In the genomic region with DNA sequence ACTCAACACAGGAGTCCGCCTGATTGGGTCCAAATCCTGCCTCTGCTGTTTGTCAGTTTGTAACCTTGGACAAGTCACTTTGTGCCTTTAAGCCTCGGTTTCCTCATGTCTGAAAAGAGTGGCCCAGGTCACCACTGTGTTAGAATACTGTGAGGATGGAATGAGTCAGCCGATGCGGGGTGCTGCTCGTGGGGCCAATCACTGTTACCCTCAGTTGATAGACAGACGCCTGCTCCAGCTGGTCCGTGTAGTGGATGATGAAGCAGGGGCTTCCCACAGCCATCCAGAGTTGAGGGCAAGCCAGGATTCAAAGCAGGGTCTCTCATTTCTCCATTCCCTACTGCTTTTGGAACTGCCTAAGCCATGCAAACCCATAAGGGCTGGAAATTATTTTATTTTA, we compare ENCODE assay signal across 16 cellular contexts. TPM values are rescaled to one million over a fixed set of nuclear protein-coding genes. Genes with fewer than 3 reads are reported as not detected.
DNase-seq lines count a peak whose midpoint lies in the region; ATAC-seq, FAIRE-seq and TF ChIP-seq lines count a peak whose summit lies in the region.
"Had no signal": no experiment of that assay in that cellular context is flagged by ENCODE, and none has a peak within 500 bp of the region (broad histone marks: within the 10 kb centered on the region; RNA-seq: fewer than 3 reads in every experiment).

No MANE protein-coding gene starts in this region.

- no peak overlapping the region for H3K9ac ChIP-seq in astrocyte (ENCODE audit: low read length)

- no peaks in the 10 kb centered on the region for H3K9me3 ChIP-seq in astrocyte (ENCODE audit: insufficient read depth, low read depth, low read length)
- H3K9me3 ChIP-seq: Caco-2 had no signal

- no peak overlapping the region for H3K4me3 ChIP-seq in astrocyte (ENCODE audit: insufficient read depth, low read depth, low read length)
- H3K4me3 ChIP-seq: GM23338 had no signal

- no peaks in the 10 kb centered on the region for H3K27me3 ChIP-seq in astrocyte (ENCODE audit: insufficient read depth, low read length)

- peaks cover 9% of the 10 kb centered on the region for H3K4me1 Mint-ChIP-seq in activated CD8-positive, alpha-beta T cell treated with anti-CD3 and anti-CD28 coated beads for 36 hours (ENCODE audit: low read depth)
- H3K4me1 Mint-ChIP-seq in activated CD8-positive, alpha-beta T cell treated with anti-CD3 and anti-CD28 coated beads, Interleukin-2, amount 10 ng/mL, durations not matched to agents 7 days and 5 days (ENCODE audit: low read depth): peaks cover 18% of the 10 kb centered on the region
- H3K4me1 Mint-ChIP-seq in astrocyte (ENCODE audit: low read depth, unreplicated experiment): peaks cover 11% of the 10 kb centered on the region
- H3K4me1 Mint-ChIP-seq in stimulated activated effector memory CD8-positive, alpha-beta T cell treated with anti-CD3 and anti-CD28 coated beads, Interleukin-12 subunit alpha, Interleukin-12 subunit beta, amount 100 ng/mL, for 72 hours: peaks cover 32% of the 10 kb centered on the region

- no peak overlapping the region for H2AFZ ChIP-seq in astrocyte (ENCODE audit: low read depth, low read length)
- H2AFZ ChIP-seq: GM23338 had no signal

- no peaks in the 10 kb centered on the region for H3K27me3 Mint-ChIP-seq in activated CD8-positive, alpha-beta T cell treated with anti-CD3 and anti-CD28 coated beads for 36 hours
- no peaks in the 10 kb centered on the region for H3K27me3 Mint-ChIP-seq in activated CD8-positive, alpha-beta T cell treated with anti-CD3 and anti-CD28 coated beads, Interleukin-2, amount 10 ng/mL, durations not matched to agents 7 days and 5 days (ENCODE audit: low read depth)
- no peaks in the 10 kb centered on the region for H3K27me3 Mint-ChIP-seq in astrocyte (ENCODE audit: low read depth, unreplicated experiment)
- H3K27me3 Mint-ChIP-seq: CD8-positive, alpha-beta memory T cell had no signal

- peak; percentile 41 for DNase-seq in activated CD8-positive, alpha-beta T cell treated with anti-CD3 and anti-CD28 coated beads for 36 hours
- no peak for DNase-seq in activated CD8-positive, alpha-beta T cell treated with anti-CD3 and anti-CD28 coated beads, Interleukin-2, amount 10 ng/mL, durations not matched to agents 7 days and 5 days
- DNase-seq in GM19238 (ENCODE audit: insufficient read length, low spot score) (peak; percentile 7), astrocyte (ENCODE audit: low read depth) (no peak), Kasumi-1 (lab: John Stamatoyannopoulos, UW) (no peak), NCI-H2081 (lab: John Stamatoyannopoulos, UW) (no peak)
- DNase-seq in stimulated activated effector memory CD8-positive, alpha-beta T cell treated with anti-CD3 and anti-CD28 coated beads, Interleukin-12 subunit alpha, Interleukin-12 subunit beta, amount 100 ng/mL, for 72 hours (ENCODE audit: low spot score in 2 of 2): no peak
- DNase-seq: Caco-2; CD8-positive, alpha-beta memory T cell; DND-41; GDM1; H9; IMR-90 had no signal

- H3K36me3 Mint-ChIP-seq in activated CD8-positive, alpha-beta T cell treated with anti-CD3 and anti-CD28 coated beads for 36 hours (ENCODE audit: low read depth): peaks cover 6% of the 10 kb centered on the region
- peaks cover 11% of the 10 kb centered on the region for H3K36me3 Mint-ChIP-seq in activated CD8-positive, alpha-beta T cell treated with anti-CD3 and anti-CD28 coated beads, Interleukin-2, amount 10 ng/mL, durations not matched to agents 7 days and 5 days (ENCODE audit: low read depth)
- H3K36me3 Mint-ChIP-seq in astrocyte (ENCODE audit: low read depth, unreplicated experiment): peaks cover 3% of the 10 kb centered on the region
- H3K36me3 Mint-ChIP-seq in stimulated activated effector memory CD8-positive, alpha-beta T cell treated with anti-CD3 and anti-CD28 coated beads, Interleukin-12 subunit alpha, Interleukin-12 subunit beta, amount 100 ng/mL, for 72 hours: peaks cover 51% of the 10 kb centered on the region

- no peak overlapping the region for H3K4me3 Mint-ChIP-seq in activated CD8-positive, alpha-beta T cell treated with anti-CD3 and anti-CD28 coated beads for 36 hours
- no peak overlapping the region for H3K4me3 Mint-ChIP-seq in activated CD8-positive, alpha-beta T cell treated with anti-CD3 and anti-CD28 coated beads, Interleukin-2, amount 10 ng/mL, durations not matched to agents 7 days and 5 days
- H3K4me3 Mint-ChIP-seq in astrocyte (ENCODE audit: unreplicated experiment): no peak overlapping the region
- H3K4me3 Mint-ChIP-seq in stimulated activated effector memory CD8-positive, alpha-beta T cell treated with anti-CD3 and anti-CD28 coated beads, Interleukin-12 subunit alpha, Interleukin-12 subunit beta, amount 100 ng/mL, for 72 hours: no peak overlapping the region
- H3K4me3 Mint-ChIP-seq: GM23338 had no signal

- POLR2A ChIA-PET in activated CD8-positive, alpha-beta T cell treated with anti-CD3 and anti-CD28 coated beads for 36 hours (lab: Charles Lee): no interaction called here
- POLR2A ChIA-PET in activated CD8-positive, alpha-beta T cell treated with anti-CD3 and anti-CD28 coated beads, Interleukin-2, amount 10 ng/mL, durations not matched to agents 7 days and 5 days (lab: Charles Lee): no interaction called here

- no peak overlapping the region for H3K4me2 ChIP-seq in astrocyte (ENCODE audit: low read length)
- H3K4me2 ChIP-seq: GM23338 had no signal

- H3K4me1 ChIP-seq in astrocyte (ENCODE audit: insufficient read depth, low read length): peaks cover 9% of the 10 kb centered on the region
- H3K4me1 ChIP-seq: Caco-2 had no signal

- peaks cover 48% of the 10 kb centered on the region for H4K20me1 ChIP-seq in astrocyte (ENCODE audit: insufficient read depth, low read length)

- TF ChIP-seq CTCF in activated CD8-positive, alpha-beta T cell treated with anti-CD3 and anti-CD28 coated beads for 36 hours (IDR thresholded peaks at IDR 0.05): no peak
- no peak for TF ChIP-seq CTCF in astrocyte (IDR thresholded peaks at IDR 0.05; ENCODE audit: insufficient read depth, low read depth, low read length)

- peaks cover 15% of the 10 kb centered on the region for H3K79me2 ChIP-seq in astrocyte (ENCODE audit: insufficient read depth, low read length)

- H3K27ac ChIP-seq in astrocyte (ENCODE audit: low read depth, low read length): no peak overlapping the region
- H3K27ac ChIP-seq: 22Rv1 had no signal

- FAIRE-seq in astrocyte (lab: Jason Lieb, UNC): no peak

- no peaks in the 10 kb centered on the region for H3K9me3 Mint-ChIP-seq in activated CD8-positive, alpha-beta T cell treated with anti-CD3 and anti-CD28 coated beads for 36 hours
- no peaks in the 10 kb centered on the region for H3K9me3 Mint-ChIP-seq in activated CD8-positive, alpha-beta T cell treated with anti-CD3 and anti-CD28 coated beads, Interleukin-2, amount 10 ng/mL, durations not matched to agents 7 days and 5 days (ENCODE audit: insufficient read depth)
- no peaks in the 10 kb centered on the region for H3K9me3 Mint-ChIP-seq in astrocyte (ENCODE audit: unreplicated experiment)
- no peaks in the 10 kb centered on the region for H3K9me3 Mint-ChIP-seq in stimulated activated effector memory CD8-positive, alpha-beta T cell treated with anti-CD3 and anti-CD28 coated beads, Interleukin-12 subunit alpha, Interleukin-12 subunit beta, amount 100 ng/mL, for 72 hours
- H3K9me3 Mint-ChIP-seq: CD8-positive, alpha-beta memory T cell; GM23338; H9 had no signal

- intact Hi-C loops in activated CD8-positive, alpha-beta T cell treated with anti-CD3 and anti-CD28 coated beads for 36 hours (cut with micrococcal nuclease): loop anchor here (10.0 kb wide), 1 partner anchor 234 kb away; a partner anchor contains a TSS

- H3K36me3 ChIP-seq in astrocyte (ENCODE audit: insufficient read depth, low read length): peaks cover 19% of the 10 kb centered on the region

- CTCF ChIA-PET in activated CD8-positive, alpha-beta T cell treated with anti-CD3 and anti-CD28 coated beads for 36 hours (lab: Charles Lee): interaction anchor here (2.3 kb wide), 1 partner anchor 13 kb away, joined by 8 read pairs; no protein-coding TSS in a partner anchor
- CTCF ChIA-PET in activated CD8-positive, alpha-beta T cell treated with anti-CD3 and anti-CD28 coated beads, Interleukin-2, amount 10 ng/mL, durations not matched to agents 7 days and 5 days (lab: Charles Lee): no interaction called here

- ATAC-seq in activated CD8-positive, alpha-beta T cell treated with anti-CD3 and anti-CD28 coated beads for 36 hours: no peak
- no peak for ATAC-seq in activated CD8-positive, alpha-beta T cell treated with anti-CD3 and anti-CD28 coated beads, Interleukin-2, amount 10 ng/mL, durations not matched to agents 7 days and 5 days
- ATAC-seq in stimulated activated effector memory CD8-positive, alpha-beta T cell treated with anti-CD3 and anti-CD28 coated beads, Interleukin-12 subunit alpha, Interleukin-12 subunit beta, amount 100 ng/mL, for 72 hours: peak; percentile 82
- ATAC-seq: GM23338 had no signal

- H3K27ac Mint-ChIP-seq in activated CD8-positive, alpha-beta T cell treated with anti-CD3 and anti-CD28 coated beads for 36 hours: no peak overlapping the region
- H3K27ac Mint-ChIP-seq in activated CD8-positive, alpha-beta T cell treated with anti-CD3 and anti-CD28 coated beads, Interleukin-2, amount 10 ng/mL, durations not matched to agents 7 days and 5 days: no peak overlapping the region
- peak overlapping the region; percentile 41 for H3K27ac Mint-ChIP-seq in astrocyte (ENCODE audit: unreplicated experiment)
- H3K27ac Mint-ChIP-seq in stimulated activated effector memory CD8-positive, alpha-beta T cell treated with anti-CD3 and anti-CD28 coated beads, Interleukin-12 subunit alpha, Interleukin-12 subunit beta, amount 100 ng/mL, for 72 hours: peak overlapping the region; percentile 50
- H3K27ac Mint-ChIP-seq: GM23338 had no signal

RNA-seq across cellular contexts. Expression of a gene that starts 5.8 kb away (rescaled TPM):
- 10 to 100 TPM; 21.1 to 22.0 TPM for total RNA-seq in activated CD8-positive, alpha-beta T cell treated with anti-CD3 and anti-CD28 coated beads for 36 hours
- 10 to 100 TPM; 22.7 to 23.1 TPM for total RNA-seq in activated CD8-positive, alpha-beta T cell treated with anti-CD3 and anti-CD28 coated beads, Interleukin-2, amount 10 ng/mL, durations not matched to agents 7 days and 5 days
- total RNA-seq in astrocyte: 42.3 and 42.5 TPM in 2 replicates

RNA-seq across cellular contexts. Expression of a gene that starts 19.7 kb away (rescaled TPM):
- total RNA-seq in activated CD8-positive, alpha-beta T cell treated with anti-CD3 and anti-CD28 coated beads for 36 hours: 10 to 100 TPM in 1 of 2 experiments, 1 to 10 TPM in 1; 7.6 to 10.9 TPM
- total RNA-seq in activated CD8-positive, alpha-beta T cell treated with anti-CD3 and anti-CD28 coated beads, Interleukin-2, amount 10 ng/mL, durations not matched to agents 7 days and 5 days: 10 to 100 TPM; 21.4 to 23.1 TPM
- 21.1 and 22.6 TPM in 2 replicates for total RNA-seq in astrocyte

RNA-seq across cellular contexts. Expression of a gene that starts 28.4 kb away (rescaled TPM):
- 10 to 100 TPM; 18.0 to 19.2 TPM for total RNA-seq in activated CD8-positive, alpha-beta T cell treated with anti-CD3 and anti-CD28 coated beads for 36 hours
- 10 to 100 TPM; 25.6 to 28.4 TPM for total RNA-seq in activated CD8-positive, alpha-beta T cell treated with anti-CD3 and anti-CD28 coated beads, Interleukin-2, amount 10 ng/mL, durations not matched to agents 7 days and 5 days
- 15.4 and 18.7 TPM in 2 replicates for total RNA-seq in astrocyte

RNA-seq across cellular contexts. Expression of a gene that starts 32.8 kb away (rescaled TPM):
- total RNA-seq in activated CD8-positive, alpha-beta T cell treated with anti-CD3 and anti-CD28 coated beads for 36 hours: under 1 TPM; 0.31 to 0.32 TPM
- under 1 TPM; 0.23 to 0.34 TPM for total RNA-seq in activated CD8-positive, alpha-beta T cell treated with anti-CD3 and anti-CD28 coated beads, Interleukin-2, amount 10 ng/mL, durations not matched to agents 7 days and 5 days
- 5.2 and 5.9 TPM in 2 replicates for total RNA-seq in astrocyte
- total RNA-seq: HT-29 had no signal

RNA-seq across cellular contexts. Expression of a gene that starts 35.3 kb away (rescaled TPM):
- total RNA-seq in activated CD8-positive, alpha-beta T cell treated with anti-CD3 and anti-CD28 coated beads for 36 hours: 10 to 100 TPM; 21.8 to 23.6 TPM
- 10 to 100 TPM; 30.3 to 34.5 TPM for total RNA-seq in activated CD8-positive, alpha-beta T cell treated with anti-CD3 and anti-CD28 coated beads, Interleukin-2, amount 10 ng/mL, durations not matched to agents 7 days and 5 days
- total RNA-seq in astrocyte: 37.7 and 40.7 TPM in 2 replicates

Comparison
In these comparisons a context has a peak if more than half of its experiments do, and no peak if none do; other contexts are left out.
1. DNase-seq: peak in activated CD8-positive, alpha-beta T cell treated with anti-CD3 and anti-CD28 coated beads for 36 hours (single experiment) and GM19238 (single experiment); none in activated CD8-positive, alpha-beta T cell treated with anti-CD3 and anti-CD28 coated beads, Interleukin-2, amount 10 ng/mL, durations not matched to agents 7 days and 5 days (single experiment), astrocyte (single experiment), stimulated activated effector memory CD8-positive, alpha-beta T cell treated with anti-CD3 and anti-CD28 coated beads, Interleukin-12 subunit alpha, Interleukin-12 subunit beta, amount 100 ng/mL, for 72 hours (0 of 2), Kasumi-1 (0 of 2) and NCI-H2081 (0 of 2).
2. H3K27ac Mint-ChIP-seq: peak in astrocyte (single experiment) and stimulated activated effector memory CD8-positive, alpha-beta T cell treated with anti-CD3 and anti-CD28 coated beads, Interleukin-12 subunit alpha, Interleukin-12 subunit beta, amount 100 ng/mL, for 72 hours (single experiment); none in activated CD8-positive, alpha-beta T cell treated with anti-CD3 and anti-CD28 coated beads for 36 hours (single experiment) and activated CD8-positive, alpha-beta T cell treated with anti-CD3 and anti-CD28 coated beads, Interleukin-2, amount 10 ng/mL, durations not matched to agents 7 days and 5 days (single experiment).